In the genomic region with DNA sequence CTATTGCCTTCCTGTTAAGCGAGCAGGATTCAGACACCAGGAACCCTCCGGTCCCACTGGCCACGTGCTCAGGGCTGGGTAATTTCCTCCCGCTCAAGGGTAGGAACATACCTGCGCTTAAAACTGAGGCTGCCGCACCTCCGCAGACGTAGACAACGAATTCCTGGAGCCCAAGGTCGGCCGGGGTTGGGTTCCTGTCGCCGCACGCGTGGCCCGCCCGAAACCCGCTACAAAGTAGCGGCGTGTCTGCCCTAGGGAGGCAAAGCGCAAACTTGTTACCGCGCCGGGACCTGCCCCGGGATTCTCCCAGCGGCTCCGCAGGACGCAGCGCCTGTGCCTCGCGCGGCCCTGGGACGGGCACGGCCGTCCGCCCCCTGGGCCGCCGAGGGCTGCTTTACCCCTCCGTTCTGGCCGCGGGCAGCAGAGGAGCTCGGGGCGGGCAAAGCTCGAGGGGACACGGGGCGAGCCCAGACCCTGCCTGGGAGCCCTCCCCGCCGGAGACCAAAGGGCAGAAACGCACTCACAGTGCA, we compare ENCODE assay signal across 8 cellular contexts. TPM values are rescaled to one million over a fixed set of nuclear protein-coding genes. Genes with fewer than 3 reads are reported as not detected.
DNase-seq lines count a peak whose midpoint lies in the region; ATAC-seq and TF ChIP-seq lines count a peak whose summit lies in the region.

No MANE protein-coding gene starts in this region.

- H3K79me2 ChIP-seq in HCT116 (ENCODE audit: insufficient read depth, low read length) = peaks cover 12% of the 10 kb centered on the region

- peaks cover 0 to 21% of the 10 kb centered on the region in 2 experiments; a peak in 1 of 4 replicates for H3K36me3 ChIP-seq in HCT116 (ENCODE audit: control insufficient read depth in 1 of 2, insufficient read depth in 2 of 2, low read length in 2 of 2)

- H3K4me3 ChIP-seq in HCT116 (replicated peaks in 1 of 2; ENCODE audit: low read depth in 1 of 2, low read length in 2 of 2) (peak overlapping the region; percentile 65 to 81), retinal pigment epithelial cell (ENCODE audit: low read length) (peak overlapping the region; percentile 54)

- peaks cover 0 to 4% of the 10 kb centered on the region in 2 donors for H3K9me3 Mint-ChIP-seq in activated naive CD4-positive, alpha-beta T cell treated with anti-CD3 and anti-CD28 coated beads, Interleukin-2, amount 50 U/mL, for 72 hours

- CTCF ChIA-PET in HCT116 (lab: Charles Lee) = interaction anchor here (1.2 kb wide), 1 partner anchor 375 kb away, joined by 3 read pairs; no protein-coding TSS in a partner anchor

- peaks cover 0 to 15% of the 10 kb centered on the region in 2 donors for H3K36me3 Mint-ChIP-seq in activated naive CD4-positive, alpha-beta T cell treated with anti-CD3 and anti-CD28 coated beads, Interleukin-2, amount 50 U/mL, for 72 hours

- TF ChIP-seq RAD21 in HCT116 (IDR thresholded peaks at IDR 0.05; ENCODE audit: low read depth) = no peak

- POLR2A ChIA-PET in HCT116 (lab: Charles Lee) = interaction anchor here (1.8 kb wide), 1 partner anchor 39 kb away, joined by 8 read pairs; no protein-coding TSS in a partner anchor

- ATAC-seq in HCT116 (peak; percentile 57), left ventricle myocardium superior (peak; percentile 69), GM21529 (IDR thresholded peaks at IDR 0.05; ENCODE audit: unreplicated experiment) (no peak), HG03565 (IDR thresholded peaks at IDR 0.05; ENCODE audit: unreplicated experiment) (no peak)
- ATAC-seq in activated naive CD4-positive, alpha-beta T cell treated with anti-CD3 and anti-CD28 coated beads, Interleukin-2, amount 50 U/mL, for 72 hours = peak; percentile 40 to 46

- no peaks in the 10 kb centered on the region for H3K9me2 ChIP-seq in HCT116 (ENCODE audit: insufficient read depth)

- H3K4me2 ChIP-seq in HCT116 (ENCODE audit: low read length) = peak overlapping the region; percentile 90

- TF ChIP-seq CTCF in HCT116 (IDR thresholded peaks at IDR 0.05 in 2 of 3, conservative IDR thresholded peaks at IDR 0.05 in 1 of 3; ENCODE audit: borderline replicate concordance in 1 of 3, insufficient read depth in 1 of 3, low read depth in 2 of 3, low read length in 2 of 3) (no peak), retinal pigment epithelial cell (conservative IDR thresholded peaks at IDR 0.05; ENCODE audit: low read depth, low read length) (no peak)

- no peak for TF ChIP-seq POLR2A in HCT116 (IDR thresholded peaks at IDR 0.05; ENCODE audit: borderline replicate concordance, extremely low read depth, insufficient read depth, insufficient read length)

- no TSS peak for BruUV-seq in HCT116 (replicated peaks; lab: Mats Ljungman, UMichigan)

- H3K9me3 ChIP-seq in HCT116 (ENCODE audit: control insufficient read depth in 1 of 2, insufficient read depth in 1 of 2, low read depth in 1 of 2, low read length in 2 of 2) = no peaks in the 10 kb centered on the region

- no peaks in the 10 kb centered on the region for H4K20me1 ChIP-seq in HCT116 (ENCODE audit: insufficient read depth)

- H3K27ac ChIP-seq in HCT116 (ENCODE audit: low read depth, low read length) = peak overlapping the region; percentile 86

- H2AFZ ChIP-seq in HCT116 (ENCODE audit: low read depth, low read length, poor library complexity, severe bottlenecking) = no peak overlapping the region

- H3K27me3 ChIP-seq in HCT116 (ENCODE audit: insufficient read depth, low read length) = no peaks in the 10 kb centered on the region

- intact Hi-C loops in HCT116 (cut with micrococcal nuclease) (no loop called here), left ventricle myocardium superior (cut with micrococcal nuclease) (no loop called here)

- H3K4me1 ChIP-seq in HCT116 (ENCODE audit: control insufficient read depth in 1 of 2, insufficient read depth in 2 of 2, low read length in 2 of 2) = peaks cover 9 to 24% of the 10 kb centered on the region in 2 experiments

- H3K27ac Mint-ChIP-seq in activated naive CD4-positive, alpha-beta T cell treated with anti-CD3 and anti-CD28 coated beads, Interleukin-2, amount 50 U/mL, for 72 hours = no peak overlapping the region

- DNase-seq in HCT116 (ENCODE audit: low read depth, low spot score) = peak; percentile 16
- peak in 1 of 2 donors; percentile 5 for DNase-seq in activated naive CD4-positive, alpha-beta T cell treated with anti-CD3 and anti-CD28 coated beads, Interleukin-2, amount 50 U/mL, for 72 hours (ENCODE audit: low spot score in 2 of 2)
- peak; percentile 42 for DNase-seq in left ventricle myocardium superior
- DNase-seq in retinal pigment epithelial cell (ENCODE audit: low read depth) = no peak
- DNase-seq in NOMO-1 treated with DMSO at 0.1 percent for 48 hours (lab: John Stamatoyannopoulos, UW; ENCODE audit: unreplicated experiment) = no peak
- DNase-seq in NCI-H2227 (lab: John Stamatoyannopoulos, UW; ENCODE audit: unreplicated experiment) = no peak

- RAD21 ChIA-PET in HCT116 (lab: Charles Lee; ENCODE audit: low non-redundant PET in 1 of 2, low total read pairs in 2 of 2, uncharacterized antibody in 2 of 2, unreplicated experiment in 2 of 2) = interaction anchor here in 1 of 2 experiments (0.6 kb wide), 1 partner anchor 229 kb away, joined by 3 read pairs; no protein-coding TSS in a partner anchor

- peak overlapping the region; percentile 83 for H3K9ac ChIP-seq in HCT116 (ENCODE audit: low read length)

TF ChIP-seq in HCT116, 20 proteins besides CTCF, POLR2A, EP300 and RAD21:
- TF ChIP-seq SIN3A (IDR thresholded peaks at IDR 0.05; ENCODE audit: low read depth) (no peak), MAX (IDR thresholded peaks at IDR 0.05) (peak; percentile 83), YY1 (IDR thresholded peaks at IDR 0.05; ENCODE audit: extremely low read depth, insufficient replicate concordance, low read depth, low read length) (no peak), EZH2phosphoT487 (IDR thresholded peaks at IDR 0.05; ENCODE audit: borderline replicate concordance) (no peak), TCF7L2 (IDR thresholded peaks at IDR 0.05; ENCODE audit: borderline replicate concordance, extremely low read depth, insufficient read depth, insufficient read length) (no peak), JUND (IDR thresholded peaks at IDR 0.05) (no peak), ATF3 (IDR thresholded peaks at IDR 0.05) (no peak), EZH2 (IDR thresholded peaks at IDR 0.05) (no peak), SP1 (IDR thresholded peaks at IDR 0.05; ENCODE audit: low read depth) (0 out of 2 replicates have a peak, but pooled peaks have one; percentile 4), CEBPB (IDR thresholded peaks at IDR 0.05; ENCODE audit: low read depth) (no peak), ZNF274 (IDR thresholded peaks at IDR 0.05; ENCODE audit: low read depth, low read length) (no peak), ZFX (IDR thresholded peaks at IDR 0.05) (peak; percentile 71; the same call in 1 of the 2 replicates), SRF (IDR thresholded peaks at IDR 0.05; ENCODE audit: low read depth) (no peak)

RNA-seq across cellular contexts. Expression of gene ERVMER34-1, which starts 0.3 kb away (rescaled TPM):
- total RNA-seq in HCT116 (2021; ENCODE audit: unreplicated experiment) = 17.5 TPM
- polyA plus RNA-seq in HCT116 (2012) = 6.0 and 9.0 TPM in 2 replicates
- total RNA-seq in activated naive CD4-positive, alpha-beta T cell treated with anti-CD3 and anti-CD28 coated beads, Interleukin-2, amount 50 U/mL, for 72 hours = under 1 TPM in 1 of 2 donors, not detected in 1; 0.19 TPM
- total RNA-seq in left ventricle myocardium superior = 7.2 TPM

Comparison
In these comparisons a context has a peak if more than half of its experiments do, and no peak if none do; other contexts are left out.
1. ATAC-seq: peak in HCT116 (single experiment), activated naive CD4-positive, alpha-beta T cell treated with anti-CD3 and anti-CD28 coated beads, Interleukin-2, amount 50 U/mL, for 72 hours (2 of 2) and left ventricle myocardium superior (single experiment); none in GM21529 (single experiment) and HG03565 (single experiment).
2. DNase-seq: peak in HCT116 (single experiment) and left ventricle myocardium superior (single experiment); none in retinal pigment epithelial cell (single experiment), NOMO-1 treated with DMSO at 0.1 percent for 48 hours (single experiment) and NCI-H2227 (single experiment).